In genomic region chr4:55358668-55359067, GRCh38 we compare ENCODE assay signal across 8 cellular contexts. TPM values are rescaled to one million over a fixed set of nuclear protein-coding genes. Genes with fewer than 3 reads are reported as not detected.
DNase-seq lines count a peak whose midpoint lies in the region; ATAC-seq and TF ChIP-seq lines count a peak whose summit lies in the region.

No MANE protein-coding gene starts in this region.

- no peaks in the 10 kb centered on the region; the same call in 1 of the 2 replicates for H3K36me3 ChIP-seq in RWPE2 (ENCODE audit: low read depth)
- no peaks in the 10 kb centered on the region for H3K36me3 ChIP-seq in uterus

- H3K27me3 ChIP-seq in RWPE2 (ENCODE audit: insufficient read depth, poor library complexity, severe bottlenecking) (no peaks in the 10 kb centered on the region), uterus (no peaks in the 10 kb centered on the region)

- intact Hi-C loops in uterus (cut with DNase I; ENCODE audit: low total_unique reads) = loop anchor here (5.0 kb wide), 1 partner anchor 189 kb away; the partner anchor contains the start of gene CLOCK

- H3K27ac ChIP-seq in RWPE2 (ENCODE audit: poor library complexity, severe bottlenecking) (peak overlapping the region; percentile 46), uterus (peak overlapping the region; percentile 77 to 86)

- H3K4me3 ChIP-seq in RWPE2 (ENCODE audit: severe bottlenecking) (no peak overlapping the region), uterus (no peak overlapping the region)

- DNase-seq in RWPE2 (ENCODE audit: low spot score) (no peak), germinal center (ENCODE audit: low spot score) (peak; percentile 49), uterus (peak in 1 of 2 donors; percentile 29), cerebellar nuclear complex (lab: John Stamatoyannopoulos, UW) (no peak), GDM1 (lab: John Stamatoyannopoulos, UW) (no peak)

- ATAC-seq in GM18858 (IDR thresholded peaks at IDR 0.05; ENCODE audit: unreplicated experiment) (peak; percentile 79), HG02884 (IDR thresholded peaks at IDR 0.05; ENCODE audit: unreplicated experiment) (peak; percentile 87), RWPE2 (ENCODE audit: low read depth) (peak; percentile 83), HG02588 (IDR thresholded peaks at IDR 0.05; ENCODE audit: unreplicated experiment) (no peak)

- no peaks in the 10 kb centered on the region for H3K9me3 ChIP-seq in RWPE2 (ENCODE audit: severe bottlenecking)
- no peaks in the 10 kb centered on the region for H3K9me3 ChIP-seq in uterus

- no peak for TF ChIP-seq POLR2A in uterus (IDR thresholded peaks at IDR 0.05)

- H3K4me1 ChIP-seq in RWPE2 (ENCODE audit: insufficient read depth, poor library complexity, severe bottlenecking) = peaks cover 34% of the 10 kb centered on the region
- H3K4me1 ChIP-seq in uterus = peaks cover 0 to 7% of the 10 kb centered on the region in 2 donors

- TF ChIP-seq CTCF in RWPE2 (IDR thresholded peaks at IDR 0.05; ENCODE audit: poor library complexity, severe bottlenecking) (no peak), uterus (IDR thresholded peaks at IDR 0.05) (no peak)

RNA-seq across cellular contexts. Expression of gene SRD5A3, which starts 12.6 kb away (rescaled TPM):
- total RNA-seq in uterus = 1 to 10 TPM; 1.0 to 6.1 (median 2.9) TPM

RNA-seq across cellular contexts. Expression of gene TMEM165, which starts 37.1 kb away (rescaled TPM):
- 100 to 1,000 TPM; 123 to 191 (median 145) TPM for total RNA-seq in uterus
